9 cellular contexts compared by ENCODE assay signal in genomic region chr13:32036762-32037161, GRCh38. TPM values are rescaled to one million over a fixed set of nuclear protein-coding genes. Genes with fewer than 3 reads are reported as not detected.
DNase-seq lines count a peak whose midpoint lies in the region; ATAC-seq, FAIRE-seq and TF ChIP-seq lines count a peak whose summit lies in the region.
"Had no signal": no experiment of that assay in that cellular context is flagged by ENCODE, and none has a peak within 500 bp of the region (broad histone marks: within the 10 kb centered on the region; RNA-seq: fewer than 3 reads in every experiment).

No MANE protein-coding gene starts in this region.

- peak; percentile 45 for ATAC-seq in GM12878

- H3K79me1 ChIP-seq in neuronal stem cell (ENCODE audit: low read depth, low read length), result no peaks in the 10 kb centered on the region

- no peak overlapping the region for H2BK15ac ChIP-seq in neuronal stem cell (ENCODE audit: low read length)

- H3K9me3 ChIP-seq in GM12878 (replicated peaks; ENCODE audit: control insufficient read depth, insufficient read depth, low read length) (no peaks in the 10 kb centered on the region), neuronal stem cell (replicated peaks in 1 of 2; ENCODE audit: control insufficient read depth in 2 of 2, insufficient read depth in 1 of 2, low read depth in 1 of 2, low read length in 2 of 2) (no peaks in the 10 kb centered on the region)

- no peak overlapping the region for H2BK120ac ChIP-seq in neuronal stem cell (ENCODE audit: low read depth, low read length)

- no peak for TF ChIP-seq POLR2A in GM12878 (IDR thresholded peaks at IDR 0.05; ENCODE audit: low read depth, low read length)

- H4K8ac ChIP-seq in neuronal stem cell (ENCODE audit: low read depth, low read length), result no peak overlapping the region

- TF ChIP-seq RAD21 in GM12878 (IDR thresholded peaks at IDR 0.05; ENCODE audit: insufficient read depth, low read depth, low read length), result no peak

- H3K27ac ChIP-seq in GM12878 (ENCODE audit: control insufficient read depth, insufficient read depth), result no peak overlapping the region
- no peak overlapping the region for H3K27ac ChIP-seq in neuronal stem cell (replicated peaks; ENCODE audit: low read length)

- 56% methylated on average over 2 of the region's 2 CpGs for WGBS in GM12878 (ENCODE audit: insufficient coverage, insufficient replicate concordance, low lambda C conversion rate, missing lambda C conversion rate)
- no CpG with 5 or more reads among the region's 2 CpGs for WGBS in neuronal stem cell (ENCODE audit: extremely low coverage in 2 of 2, insufficient read length in 2 of 2, insufficient replicate concordance in 1 of 2), 2 donors

- BruUV-seq in GM12878 (replicated peaks; lab: Mats Ljungman, UMichigan), result no TSS peak

- H3K4me3 ChIP-seq in GM12878 (no peak overlapping the region), neuronal stem cell (ENCODE audit: low read length in 2 of 2) (no peak overlapping the region)

- SMC1A ChIA-PET in GM12878 (lab: Charles Lee; ENCODE audit: uncharacterized antibody, unreplicated experiment), result interaction anchor here (0.6 kb wide), 3 partner anchors 271 to 1687 kb away, joined by 3 to 4 read pairs (median 4); no protein-coding TSS in a partner anchor

- POLR2A ChIA-PET in HEK293T (lab: Yijun Ruan, JAX), result interaction anchor here (1.6 kb wide), 1 partner anchor 279 kb away, joined by 5 read pairs; the partner anchor contains the start of genes BRCA2 and ZAR1L
- POLR2A ChIA-PET in GM12878 (lab: Charles Lee), result no interaction called here

- H2BK12ac ChIP-seq in neuronal stem cell (ENCODE audit: low read length), result no peak overlapping the region

- intact Hi-C loops in GM12878 (cut with micrococcal nuclease; ENCODE audit: unreplicated experiment), result no loop called here

- no peak for TF ChIP-seq CTCF in GM12878 (IDR thresholded peaks at IDR 0.05 in 2 of 3, conservative IDR thresholded peaks at IDR 0.05 in 1 of 3; ENCODE audit: control insufficient read depth in 2 of 3, extremely low read depth in 1 of 3, insufficient read depth in 1 of 3, low read depth in 3 of 3, low read length in 3 of 3)

- H3K14ac ChIP-seq in neuronal stem cell (ENCODE audit: low read length), result no peak overlapping the region

- no peak for FAIRE-seq in GM12878 (lab: Jason Lieb, UNC)
- FAIRE-seq: H54 had no signal

- H3K27me3 ChIP-seq in GM12878 (replicated peaks in 1 of 2; ENCODE audit: control insufficient read depth in 2 of 2, insufficient read depth in 2 of 2, low read length in 1 of 2) (no peaks in the 10 kb centered on the region), neuronal stem cell (ENCODE audit: control insufficient read depth in 3 of 3, insufficient read depth in 3 of 3, low read depth in 1 of 3, low read length in 3 of 3) (no peaks in the 10 kb centered on the region)

- no peak overlapping the region for H4K91ac ChIP-seq in neuronal stem cell (ENCODE audit: low read depth, low read length, poor library complexity)

- no peak overlapping the region for H3K4me2 ChIP-seq in GM12878 (ENCODE audit: control insufficient read depth, insufficient read depth)
- no peak overlapping the region for H3K4me2 ChIP-seq in neuronal stem cell (ENCODE audit: insufficient read depth, low read length, poor library complexity, severe bottlenecking)

- RAD21 ChIA-PET in GM12878 (lab: Charles Lee; ENCODE audit: unreplicated experiment), result no interaction called here

- H3K18ac ChIP-seq in neuronal stem cell (ENCODE audit: low read length), result no peak overlapping the region

- no peak overlapping the region for H2AK5ac ChIP-seq in neuronal stem cell (ENCODE audit: low read depth, low read length)

- H2BK5ac ChIP-seq in neuronal stem cell (ENCODE audit: low read length), result no peak overlapping the region

- no peaks in the 10 kb centered on the region for H4K20me1 ChIP-seq in GM12878 (ENCODE audit: control insufficient read depth, insufficient read depth)

- in situ Hi-C loops in GM12878 (cut with MboI), result no loop called here

- H3K23ac ChIP-seq in neuronal stem cell (ENCODE audit: low read depth, low read length, poor library complexity), result no peak overlapping the region

- CTCF ChIA-PET in HEK293T (lab: Yijun Ruan, JAX), result interaction anchor here (0.6 kb wide), 1 partner anchor 351 kb away, joined by 5 read pairs; no protein-coding TSS in a partner anchor
- CTCF ChIA-PET in GM12878 (lab: Yijun Ruan, JAX), result no interaction called here

- no peak for TF ChIP-seq EP300 in GM12878 (IDR thresholded peaks at IDR 0.05; ENCODE audit: borderline replicate concordance in 1 of 2, control insufficient read depth in 1 of 2, low read depth in 2 of 2, low read length in 2 of 2)

- H3K9ac ChIP-seq in GM12878 (ENCODE audit: control insufficient read depth, insufficient read depth, low read length) (no peak overlapping the region), neuronal stem cell (ENCODE audit: low read depth, low read length, poor library complexity) (no peak overlapping the region)

- H3K36me3 ChIP-seq in GM12878 (ENCODE audit: control insufficient read depth in 2 of 2, insufficient read depth in 2 of 2, low read length in 1 of 2) (no peaks in the 10 kb centered on the region), neuronal stem cell (replicated peaks in 1 of 2; ENCODE audit: control insufficient read depth in 2 of 2, insufficient read depth in 2 of 2, low read length in 2 of 2) (no peaks in the 10 kb centered on the region)

- no peaks in the 10 kb centered on the region for H3K4me1 ChIP-seq in GM12878 (ENCODE audit: control insufficient read depth, insufficient read depth, low read length)
- peaks cover 3 to 6% of the 10 kb centered on the region in 2 donors for H3K4me1 ChIP-seq in neuronal stem cell (ENCODE audit: control insufficient read depth in 2 of 2, insufficient read depth in 1 of 2, low read depth in 1 of 2, low read length in 2 of 2)

- DNase-seq in NCI-H82 (lab: John Stamatoyannopoulos, UW) (peak; percentile 26), NCI-H82 treated with DMSO at 0.1 percent for 48 hours (lab: John Stamatoyannopoulos, UW; ENCODE audit: unreplicated experiment) (no peak), HEK293T (ENCODE audit: extremely low spot score) (no peak), GM12878 (ENCODE audit: low read depth, low spot score) (no peak), neuronal stem cell (ENCODE audit: low spot score) (no peak), AG08395 (ENCODE audit: low spot score) (no peak), RKO (ENCODE audit: low spot score) (no peak), cortex of kidney (lab: John Stamatoyannopoulos, UW) (no peak)

- H3K79me2 ChIP-seq in GM12878 (ENCODE audit: control insufficient read depth, insufficient read depth, low read length), result no peaks in the 10 kb centered on the region

- H2AFZ ChIP-seq in GM12878 (ENCODE audit: control insufficient read depth, low read depth, low read length), result no peak overlapping the region
- H2AFZ ChIP-seq in neuronal stem cell (ENCODE audit: low read length), result peak overlapping the region; percentile 23

- no peak overlapping the region for H3K4ac ChIP-seq in neuronal stem cell (ENCODE audit: low read length)

TF ChIP-seq in HEK293T, 16 proteins besides CTCF, POLR2A, EP300 and RAD21:
- peak; percentile 28; the same call in 1 of the 2 replicates for TF ChIP-seq L3MBTL2 (conservative IDR thresholded peaks at IDR 0.05)
- no peak for TF ChIP-seq ARNT (IDR thresholded peaks at IDR 0.05)
- no peak for TF ChIP-seq ZNF384 (IDR thresholded peaks at IDR 0.05)
- no peak for TF ChIP-seq FOXK2 (IDR thresholded peaks at IDR 0.05)
TF ChIP-seq in HEK293T: peak in this region for 1.

TF ChIP-seq in GM12878, 131 proteins besides CTCF, POLR2A, EP300 and RAD21 (continues in another document):
- TF ChIP-seq BHLHE40 (IDR thresholded peaks at IDR 0.05; ENCODE audit: borderline replicate concordance in 1 of 2, low read depth in 2 of 2, low read length in 1 of 2), result peak; percentile 38 to 61; a peak in 2 of 4 replicates
- no peak for TF ChIP-seq ZBTB11 (CRISPR knock-in tag; IDR thresholded peaks at IDR 0.05)

RNA-seq across cellular contexts. Expression of gene FRY, which starts 5.2 kb away (rescaled TPM):
- 11.0 and 11.5 TPM in 2 replicates for total RNA-seq in GM12878 (2013; cell fraction: nucleolus; rRNA removed)
- total RNA-seq in GM12878 (2014; rRNA removed) (0.28 and 1.1 TPM in 2 replicates), GM12878 (2014; rRNA removed; fragmentation: Illumina TruSeq; extraction: Trizol) (0.46 and 0.63 TPM in 2 replicates), GM12878 (2021) (0.93 and 1.0 TPM in 2 replicates)
- polyA plus RNA-seq in GM12878 (2011; ENCODE audit: low read depth), result 0.49 TPM
- polyA plus RNA-seq in GM12878 (2011; rRNA removed) (1.0 and 1.1 TPM in 2 replicates), GM12878 (2014; fragmentation: Illumina TruSeq; extraction: Trizol) (0.28 and 1.1 TPM in 2 replicates), GM12878 (2014; fragmentation: Nextera tagmentation; extraction: Ambion mirVana) (under 1 TPM; 0.18 to 0.31 TPM), GM12878 (2014; rRNA removed) (0.20 and 1.4 TPM in 2 replicates), GM12878 (2016; fragmentation: Nextera tagmentation; extraction: Ambion mirVana) (under 1 TPM; 0.23 to 0.27 TPM)
- polyA plus RNA-seq in GM12878 (2011; cell fraction: cytosol; rRNA removed), result 1.2 and 1.4 TPM in 2 replicates
- polyA plus RNA-seq in GM12878 (2011; cell fraction: nucleus; rRNA removed), result 3.2 and 4.2 TPM in 2 replicates
- polyA plus RNA-seq in GM12878 (2012), result 0.37 and 0.74 TPM in 2 replicates
- polyA minus RNA-seq in GM12878 (2011; rRNA and poly(A)+ RNA removed), result 4.1 and 6.7 TPM in 2 replicates
- 1.7 and 3.5 TPM in 2 replicates for polyA minus RNA-seq in GM12878 (2011; cell fraction: cytosol; rRNA and poly(A)+ RNA removed)
- polyA minus RNA-seq in GM12878 (2011; cell fraction: nucleus; rRNA and poly(A)+ RNA removed), result 6.0 and 8.2 TPM in 2 replicates
- polyA plus RNA-seq in neuronal stem cell (2013, experiment 1 of 2), result 2.1 TPM
- 2.2 TPM for polyA plus RNA-seq in neuronal stem cell (2013, experiment 2 of 2)
